ENCODE assay signal across 20 cellular contexts in genomic region chr21:17051054-17051453, GRCh38.
DNase-seq lines count a peak whose midpoint lies in the region; ATAC-seq and TF ChIP-seq lines count a peak whose summit lies in the region.
"Had no signal": no experiment of that assay in that cellular context is flagged by ENCODE, and none has a peak within 500 bp of the region (broad histone marks: within the 10 kb centered on the region; RNA-seq: fewer than 3 reads in every experiment).

No MANE protein-coding gene starts in this region.

- peaks cover 8% of the 10 kb centered on the region for H3K9me3 Mint-ChIP-seq in neural crest cell

- H3K4me1 Mint-ChIP-seq in neural crest cell (peaks cover 36% of the 10 kb centered on the region), T-helper 17 cell (no peaks in the 10 kb centered on the region)
- H3K4me1 Mint-ChIP-seq: activated CD4-positive, alpha-beta T cell treated with anti-CD3 and anti-CD28 coated beads, Interleukin-2, amount 10 ng/mL, durations not matched to agents 24 days and 14 days; stimulated activated naive B cell treated with anti-CD40 and anti-IgM and Interleukin-4, amounts not matched to agents 10 μg/mL and 1 μg/mL and 100 μg/mL, for 72 hours had no signal

- H3K9me3 ChIP-seq in T-helper 17 cell (ENCODE audit: control insufficient read depth, low read length, poor library complexity, severe bottlenecking): peaks cover 2% of the 10 kb centered on the region
- H3K9me3 ChIP-seq: body of pancreas, esophagus muscularis mucosa, ovary had no signal

- H3K27me3 ChIP-seq in H7 (ENCODE audit: control insufficient read depth, insufficient read depth, low read length): no peaks in the 10 kb centered on the region
- H3K27me3 ChIP-seq: body of pancreas, esophagus muscularis mucosa, ovary had no signal

- CTCF ChIA-PET in RWPE1 (lab: Yijun Ruan, JAX): interaction anchor here (0.6 kb wide), 1 partner anchor 9 kb away, joined by 3 read pairs; no protein-coding TSS in a partner anchor

- H3K36me3 ChIP-seq in H7 (replicated peaks; ENCODE audit: control insufficient read depth, insufficient read depth, low read length): no peaks in the 10 kb centered on the region
- H3K36me3 ChIP-seq: esophagus muscularis mucosa, ovary had no signal

- H3K36me3 Mint-ChIP-seq in neural crest cell (ENCODE audit: low read depth) (peaks cover 5% of the 10 kb centered on the region), T-helper 17 cell (ENCODE audit: low read depth) (no peaks in the 10 kb centered on the region)
- H3K36me3 Mint-ChIP-seq: stimulated activated naive B cell treated with anti-CD40 and anti-IgM and Interleukin-4, amounts not matched to agents 10 μg/mL and 1 μg/mL and 100 μg/mL, for 72 hours had no signal

- H3K27me3 Mint-ChIP-seq in neural crest cell (ENCODE audit: low read depth) (no peaks in the 10 kb centered on the region), T-helper 17 cell (no peaks in the 10 kb centered on the region)
- H3K27me3 Mint-ChIP-seq: activated CD4-positive, alpha-beta T cell treated with anti-CD3 and anti-CD28 coated beads, Interleukin-2, amount 10 ng/mL, durations not matched to agents 24 days and 14 days; stimulated activated naive B cell treated with anti-CD40 and anti-IgM and Interleukin-4, amounts not matched to agents 10 μg/mL and 1 μg/mL and 100 μg/mL, for 72 hours had no signal

- H3K27ac Mint-ChIP-seq in neural crest cell (ENCODE audit: unreplicated experiment) (peak overlapping the region; percentile 78), T-helper 17 cell (no peak overlapping the region)
- H3K27ac Mint-ChIP-seq: activated CD4-positive, alpha-beta T cell treated with anti-CD3 and anti-CD28 coated beads, Interleukin-2, amount 10 ng/mL, durations not matched to agents 24 days and 14 days; stimulated activated naive B cell treated with anti-CD40 and anti-IgM and Interleukin-4, amounts not matched to agents 10 μg/mL and 1 μg/mL and 100 μg/mL, for 72 hours had no signal

- peak overlapping the region; percentile 27 for H3K4me3 Mint-ChIP-seq in neural crest cell
- no peak overlapping the region for H3K4me3 Mint-ChIP-seq in T-helper 17 cell
- H3K4me3 Mint-ChIP-seq: activated CD4-positive, alpha-beta T cell treated with anti-CD3 and anti-CD28 coated beads, Interleukin-2, amount 10 ng/mL, durations not matched to agents 24 days and 14 days; stimulated activated naive B cell treated with anti-CD40 and anti-IgM and Interleukin-4, amounts not matched to agents 10 μg/mL and 1 μg/mL and 100 μg/mL, for 72 hours had no signal

- POLR2A ChIA-PET in RWPE1 (lab: Yijun Ruan, JAX; ENCODE audit: low non-redundant PET): no interaction called here

- H3K4me3 ChIP-seq in H7 (ENCODE audit: insufficient read depth, low read depth, low read length) (no peak overlapping the region), epithelial cell of esophagus (ENCODE audit: low read length) (no peak overlapping the region)
- H3K4me3 ChIP-seq: body of pancreas, esophagus muscularis mucosa, ovary had no signal

- no peak overlapping the region for H3K27ac ChIP-seq in RWPE1
- H3K27ac ChIP-seq: body of pancreas, esophagus muscularis mucosa, ovary had no signal

- ATAC-seq in GM21526 (IDR thresholded peaks at IDR 0.05; ENCODE audit: low FRiP score, unreplicated experiment) (no peak), T-helper 17 cell (no peak)
- ATAC-seq: body of pancreas; stimulated activated naive B cell treated with anti-CD40 and anti-IgM and Interleukin-4, amounts not matched to agents 10 μg/mL and 1 μg/mL and 100 μg/mL, for 72 hours had no signal

- no peak for TF ChIP-seq CTCF in epithelial cell of esophagus (IDR thresholded peaks at IDR 0.05; ENCODE audit: insufficient read depth, low read depth, low read length, missing control alignments)
- TF ChIP-seq CTCF in neural crest cell (conservative IDR thresholded peaks at IDR 0.05): no peak
- no peak for TF ChIP-seq CTCF in RWPE1 (conservative IDR thresholded peaks at IDR 0.05; ENCODE audit: low read depth)

- DNase-seq in AG08395 (ENCODE audit: low spot score) (peak; percentile 4), H7 (peak; percentile 7), epithelial cell of esophagus (ENCODE audit: low read depth) (peak; percentile 25), neural crest cell (ENCODE audit: low read depth, low spot score) (no peak), NCI-H187 treated with DMSO at 0.1 percent for 48 hours (lab: John Stamatoyannopoulos, UW) (no peak), RWPE1 (ENCODE audit: low spot score) (no peak), T-helper 17 cell (no peak)
- DNase-seq: activated CD4-positive, alpha-beta T cell treated with anti-CD3 and anti-CD28 coated beads, Interleukin-2, amount 10 ng/mL, durations not matched to agents 24 days and 14 days; activated naive CD4-positive, alpha-beta T cell treated with anti-CD3 and anti-CD28 coated beads, Interleukin-2, amount 50 U/mL, for 16 hours; activated T-cell treated with anti-CD3 and anti-CD28 coated beads for 4 hours; body of pancreas; dermis blood vessel endothelial cell; kidney glomerular epithelial cell; NCI-H146; NCI-H446 treated with DMSO at 0.1 percent for 48 hours; SHP77; stimulated activated naive B cell treated with anti-CD40 and anti-IgM and Interleukin-4, amounts not matched to agents 10 μg/mL and 1 μg/mL and 100 μg/mL, for 72 hours had no signal

Comparison
In these comparisons a context has a peak if more than half of its experiments do, and no peak if none do; other contexts are left out.
1. DNase-seq: peak in AG08395 (single experiment), H7 (single experiment) and epithelial cell of esophagus (single experiment); none in neural crest cell (single experiment), NCI-H187 treated with DMSO at 0.1 percent for 48 hours (single experiment), RWPE1 (single experiment) and T-helper 17 cell (0 of 3).